1 cellular context compared by ENCODE assay signal in genomic region chr3:186806173-186807055, GRCh38.
TF ChIP-seq lines count a peak whose summit lies in the region.

TSS of gene RFC4 (minus strand) at chr3:186806482. CDS start at chr3:186804713, 1,769 bp downstream.

TF ChIP-seq in K562, 482 proteins besides CTCF, POLR2A, EP300 and RAD21 (continued from another document and continues in another):
- TF ChIP-seq RFX5 (IDR thresholded peaks at IDR 0.05; ENCODE audit: low read depth, low read length) = no peak
- TF ChIP-seq ELK3 (CRISPR knock-in tag; IDR thresholded peaks at IDR 0.05) = no peak
- no peak for TF ChIP-seq MAFF (IDR thresholded peaks at IDR 0.05; ENCODE audit: low read length)
- no peak for TF ChIP-seq FOS (IDR thresholded peaks at IDR 0.05; ENCODE audit: extremely low read depth, insufficient read length)
- TF ChIP-seq NFXL1 (CRISPR knock-in tag; IDR thresholded peaks at IDR 0.05) = no peak
- no peak for TF ChIP-seq RBM15 (IDR thresholded peaks at IDR 0.05; ENCODE audit: insufficient read depth, low read length)
- no peak for TF ChIP-seq ZNF79 (CRISPR knock-in tag; IDR thresholded peaks at IDR 0.05; ENCODE audit: low read depth)
- TF ChIP-seq RBM34 (IDR thresholded peaks at IDR 0.05; ENCODE audit: borderline replicate concordance, insufficient read depth, low read length) = no peak
- TF ChIP-seq CHD7 (IDR thresholded peaks at IDR 0.05; ENCODE audit: low read depth, low read length) = no peak
- TF ChIP-seq FOXO4 (CRISPR knock-in tag; IDR thresholded peaks at IDR 0.05) = no peak
- TF ChIP-seq BMI1 (IDR thresholded peaks at IDR 0.05; ENCODE audit: low read length) = no peak
- 0 out of 2 replicates have a peak, but pooled peaks have one; percentile 21 for TF ChIP-seq THRB (CRISPR knock-in tag; conservative IDR thresholded peaks at IDR 0.05)
- no peak for TF ChIP-seq ARID1B (IDR thresholded peaks at IDR 0.05)
- TF ChIP-seq TAF9B (IDR thresholded peaks at IDR 0.05; ENCODE audit: partially characterized antibody) = peak; percentile 76
- TF ChIP-seq RFX1 (IDR thresholded peaks at IDR 0.05) = no peak
- TF ChIP-seq EP400 (IDR thresholded peaks at IDR 0.05) = peak; percentile 96
- TF ChIP-seq CCNT2 (IDR thresholded peaks at IDR 0.05; ENCODE audit: borderline replicate concordance, extremely low read depth, insufficient read length, low read depth, low read length) = no peak
- TF ChIP-seq PTBP1 (IDR thresholded peaks at IDR 0.05; ENCODE audit: low read depth, low read length) = no peak
- TF ChIP-seq MAFG (tag; conservative IDR thresholded peaks at IDR 0.05) = no peak
- no peak for TF ChIP-seq ZKSCAN8 (CRISPR knock-in tag; IDR thresholded peaks at IDR 0.05)
- TF ChIP-seq NFRKB (IDR thresholded peaks at IDR 0.05; ENCODE audit: low read depth) = peak; percentile 37; the same call in 1 of the 2 replicates
- no peak for TF ChIP-seq ZNF785 (CRISPR knock-in tag; IDR thresholded peaks at IDR 0.05)
- TF ChIP-seq SRSF3 (IDR thresholded peaks at IDR 0.05; ENCODE audit: insufficient read depth, low read length) = no peak
- TF ChIP-seq HMBOX1 (IDR thresholded peaks at IDR 0.05) = no peak
- no peak for TF ChIP-seq KLF6 (CRISPR knock-in tag; IDR thresholded peaks at IDR 0.05; ENCODE audit: borderline replicate concordance)
- TF ChIP-seq NKRF (IDR thresholded peaks at IDR 0.05; ENCODE audit: borderline replicate concordance) = peak; percentile 30
- peak; percentile 90 for TF ChIP-seq LCOR (CRISPR knock-in tag; IDR thresholded peaks at IDR 0.05)
- TF ChIP-seq ZNF212 (CRISPR knock-in tag; IDR thresholded peaks at IDR 0.05) = no peak
- no peak for TF ChIP-seq SNIP1 (IDR thresholded peaks at IDR 0.05; ENCODE audit: low read depth)
- no peak for TF ChIP-seq NFATC3 (IDR thresholded peaks at IDR 0.05)
- no peak for TF ChIP-seq ZNF277 (CRISPR knock-in tag; IDR thresholded peaks at IDR 0.05; ENCODE audit: borderline replicate concordance)
- 0 out of 2 replicates have a peak, but pooled peaks have one; percentile 40 for TF ChIP-seq GATAD2A (IDR thresholded peaks at IDR 0.05)
- TF ChIP-seq NFE2L1 (tag; IDR thresholded peaks at IDR 0.05; ENCODE audit: borderline replicate concordance, low read depth) = no peak
- TF ChIP-seq HNRNPLL (IDR thresholded peaks at IDR 0.05; ENCODE audit: low read depth, low read length, poor library complexity, severe bottlenecking) = peak; percentile 99
- peak; percentile 86 for TF ChIP-seq L3MBTL2 (IDR thresholded peaks at IDR 0.05)
- no peak for TF ChIP-seq NR2F6 (CRISPR knock-in tag; IDR thresholded peaks at IDR 0.05)
- peak; percentile 21; the same call in 1 of the 2 replicates for TF ChIP-seq SMARCA4 (IDR thresholded peaks at IDR 0.05)
- no peak for TF ChIP-seq RHOXF2B (CRISPR knock-in tag; conservative IDR thresholded peaks at IDR 0.05)
- TF ChIP-seq CREM (IDR thresholded peaks at IDR 0.05; ENCODE audit: low read depth) = peak; percentile 98
- TF ChIP-seq NCOA6 (IDR thresholded peaks at IDR 0.05) = peak; percentile 21; the same call in 1 of the 2 replicates
- TF ChIP-seq PHF20 (IDR thresholded peaks at IDR 0.05; ENCODE audit: partially characterized antibody) = peak; percentile 77
- TF ChIP-seq MIER1 (IDR thresholded peaks at IDR 0.05; ENCODE audit: low read depth) = no peak
- TF ChIP-seq ZNF75A (CRISPR knock-in tag; IDR thresholded peaks at IDR 0.05) = no peak
- peak; percentile 9; the same call in 1 of the 2 replicates for TF ChIP-seq KDM2B (CRISPR knock-in tag; IDR thresholded peaks at IDR 0.05)
- peak; percentile 84 for TF ChIP-seq CTBP1 (IDR thresholded peaks at IDR 0.05; ENCODE audit: borderline replicate concordance)
